In the genomic region with DNA sequence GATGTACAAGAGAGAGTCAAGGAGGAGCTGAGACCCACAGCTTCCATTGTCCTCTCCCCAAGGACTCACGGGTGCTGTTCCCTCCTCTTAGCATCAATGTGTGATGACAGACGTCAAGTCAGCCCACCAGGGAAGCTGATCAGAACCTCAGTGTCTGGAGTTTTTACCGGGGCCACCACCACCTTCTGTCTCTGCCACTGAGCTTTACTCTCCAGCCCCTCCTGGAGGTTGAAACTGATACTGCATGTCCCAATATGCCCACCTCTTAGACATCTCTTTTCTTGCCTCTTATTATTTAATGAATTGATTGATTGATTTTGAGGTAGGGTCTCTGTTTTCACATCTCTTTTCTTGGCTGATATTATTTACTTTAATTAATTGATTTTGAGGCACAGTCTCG, we compare ENCODE assay signal across 2 cellular contexts.
TF ChIP-seq lines count a peak whose summit lies in the region.

No MANE protein-coding gene starts in this region.

TF ChIP-seq in HEK293T, 16 proteins besides CTCF, POLR2A, EP300 and RAD21:
- TF ChIP-seq NFRKB (IDR thresholded peaks at IDR 0.05) (no peak), BHLHE40 (IDR thresholded peaks at IDR 0.05; ENCODE audit: borderline replicate concordance) (no peak), TARDBP (IDR thresholded peaks at IDR 0.05) (no peak), SP1 (IDR thresholded peaks at IDR 0.05) (no peak), FOXA1 (IDR thresholded peaks at IDR 0.05) (no peak), ARNT (IDR thresholded peaks at IDR 0.05) (no peak), SUZ12 (IDR thresholded peaks at IDR 0.05) (no peak), L3MBTL2 (conservative IDR thresholded peaks at IDR 0.05) (no peak), LEF1 (IDR thresholded peaks at IDR 0.05; ENCODE audit: borderline replicate concordance) (no peak), FOXK2 (IDR thresholded peaks at IDR 0.05) (no peak)
TF ChIP-seq in HEK293T: peak in this region for 0.

TF ChIP-seq in endothelial cell of umbilical vein, 7 proteins besides CTCF, POLR2A, EP300 and RAD21:
- no peak for TF ChIP-seq POLR2AphosphoS5 (IDR thresholded peaks at IDR 0.05; ENCODE audit: insufficient read depth, low read depth, low read length)
- no peak for TF ChIP-seq MYC (IDR thresholded peaks at IDR 0.05; ENCODE audit: low read depth, low read length)
- TF ChIP-seq MAX (IDR thresholded peaks at IDR 0.05; ENCODE audit: insufficient read depth, insufficient read length), result no peak
- TF ChIP-seq GATA2 (IDR thresholded peaks at IDR 0.05; ENCODE audit: insufficient read depth, insufficient read length, low read depth, low read length), result no peak
- no peak for TF ChIP-seq EZH2 (IDR thresholded peaks at IDR 0.05; ENCODE audit: borderline replicate concordance, low read depth, low read length, severe bottlenecking)
TF ChIP-seq in endothelial cell of umbilical vein: peak in this region for 0.
